15 cellular contexts compared by ENCODE assay signal in the genomic region with DNA sequence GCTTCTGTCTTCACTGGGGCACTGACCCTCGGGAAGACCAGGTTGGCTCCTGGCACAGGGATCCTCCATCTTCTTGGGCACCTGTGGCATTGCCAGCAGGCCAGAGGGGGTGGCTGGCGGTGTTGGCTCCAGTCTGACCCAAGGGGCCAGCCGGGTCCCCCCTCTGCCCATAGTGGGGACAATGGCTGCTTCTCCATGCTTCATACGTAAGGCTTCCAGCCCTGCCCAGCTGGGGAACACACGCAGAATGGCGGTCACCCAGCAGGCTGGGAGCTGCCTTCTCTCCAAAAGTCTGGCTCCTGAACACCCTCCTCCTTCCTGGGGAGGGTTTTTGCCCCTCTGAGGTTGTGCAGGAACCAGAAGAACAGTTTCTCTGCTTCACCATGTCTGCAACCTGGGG.
"Had no signal": no experiment of that assay in that cellular context is flagged by ENCODE, and none has a peak within 500 bp of the region (broad histone marks: within the 10 kb centered on the region; RNA-seq: fewer than 3 reads in every experiment).

No MANE protein-coding gene starts in this region.

- H3K27ac ChIP-seq: upper lobe of left lung had no signal

- ATAC-seq: effector memory CD8-positive, alpha-beta T cell; esophagus mucosa; left ventricle myocardium superior; natural killer cell treated with Interleukin-12 subunit alpha and Interleukin-12 subunit beta and Interleukin-15 and Interleukin-18, amount 100 ng/mL, for 72 hours; WTC11 had no signal

- H3K27me3 ChIP-seq: upper lobe of left lung had no signal

- H3K9me3 ChIP-seq: upper lobe of left lung had no signal

- H3K4me3 ChIP-seq: upper lobe of left lung had no signal

- DNase-seq: activated gamma-delta T cell treated with Interleukin-2 at 50 U/mL for 16 hours; activated T-cell treated with anti-CD3 and anti-CD28 coated beads, Interleukin-2, amount 50 U/mL, for 1 hour; caudate nucleus; dermis blood vessel endothelial cell; effector memory CD8-positive, alpha-beta T cell; hippocampal formation; left ventricle myocardium superior; retina; stimulated activated CD4-positive, alpha-beta T cell treated with anti-CD3 and anti-CD28 coated beads, Interleukin-4, amount 100 ng/mL, for 24 hours; stimulated activated naive CD4-positive, alpha-beta T cell treated with Interleukin-2 at 50 U/mL for 16 hours; T-helper 9 cell; upper lobe of left lung had no signal
